Comparison of ENCODE assay signal across 8 cellular contexts in genomic region chr9:17462869-17463464, GRCh38.
DNase-seq lines count a peak whose midpoint lies in the region; ATAC-seq, FAIRE-seq and TF ChIP-seq lines count a peak whose summit lies in the region.

No MANE protein-coding gene starts in this region.

- in situ Hi-C loops in astrocyte of the cerebellum (cut with HindIII; ENCODE audit: low sequenced_read_pairs), result no loop called here

- H3K36me3 ChIP-seq in tibial artery, result peaks cover 5 to 14% (median 11%) of the 10 kb centered on the region in 3 donors

- H3K4me3 ChIP-seq in AG04449 (ENCODE audit: low read depth, low read length) (no peak overlapping the region), astrocyte of the cerebellum (ENCODE audit: low read depth, low read length) (no peak overlapping the region), tibial artery (no peak overlapping the region)

- peak; percentile 84 for ATAC-seq in HG02885 (IDR thresholded peaks at IDR 0.05; ENCODE audit: poor library complexity, unreplicated experiment)

- DNase-seq in AG04449 (ENCODE audit: low read depth, low spot score) (peak; percentile 16), GDM1 (lab: John Stamatoyannopoulos, UW) (peak; percentile 8), NCI-H2227 (lab: John Stamatoyannopoulos, UW; ENCODE audit: unreplicated experiment) (peak; percentile 61), astrocyte of the cerebellum (ENCODE audit: low read depth) (peak; percentile 56), tibial artery (peak in 1 of 2 donors; percentile 27), GOT3 (lab: John Stamatoyannopoulos, UW) (no peak)

- CTCF ChIA-PET in AG04449 (lab: Yijun Ruan, JAX), result interaction anchor here (0.8 to 7.8 kb wide), 25 partner anchors 8 to 1716 kb away, joined by 3 to 101 read pairs (median 4); no protein-coding TSS in a partner anchor

- H3K27me3 ChIP-seq in tibial artery, result no peaks in the 10 kb centered on the region

- H3K9me3 ChIP-seq in tibial artery, result no peaks in the 10 kb centered on the region

- POLR2A ChIA-PET in AG04449 (lab: Yijun Ruan, JAX), result no interaction called here

- H3K27ac ChIP-seq in tibial artery, result no peak overlapping the region

- peak; percentile 45 for TF ChIP-seq CTCF in AG04449 (IDR thresholded peaks at IDR 0.05; ENCODE audit: insufficient read depth, low read length, missing control alignments)
- peak; percentile 52 for TF ChIP-seq CTCF in astrocyte of the cerebellum (IDR thresholded peaks at IDR 0.05; ENCODE audit: low read depth, low read length, missing control alignments)
- TF ChIP-seq CTCF in tibial artery (IDR thresholded peaks at IDR 0.05), result peak; percentile 58 to 66

- peak; percentile 99 for FAIRE-seq in islet of Langerhans (lab: Jason Lieb, UNC)

- intact Hi-C loops in tibial artery (cut with DNase I; ENCODE audit: low total_unique reads), result loop anchor here (10.0 kb wide), 1 partner anchor 1268 kb away; no protein-coding TSS in a partner anchor

- no peaks in the 10 kb centered on the region for H3K4me1 ChIP-seq in tibial artery
